Comparison of ENCODE assay signal across 8 cellular contexts in genomic region chr22:39520874-39521857, GRCh38. TPM values are rescaled to one million over a fixed set of nuclear protein-coding genes. Genes with fewer than 3 reads are reported as not detected.
A peak's percentile ranks its signal among the peaks of the same experiment; 100 is the strongest.
DNase-seq lines count a peak whose midpoint lies in the region; ATAC-seq and TF ChIP-seq lines count a peak whose summit lies in the region.

No MANE protein-coding gene starts in this region.

- CTCF ChIA-PET in HEK293T (lab: Yijun Ruan, JAX): no interaction called here
- CTCF ChIA-PET in activated CD8-positive, alpha-beta T cell treated with anti-CD3 and anti-CD28 coated beads, Interleukin-2, amount 10 ng/mL, durations not matched to agents 7 days and 5 days (lab: Charles Lee): interaction anchor here (0.7 to 1.7 kb wide), 4 partner anchors 8 to 417 kb away, joined by 3 to 33 read pairs (median 3); no protein-coding TSS in a partner anchor

- peak; percentile 23 for ATAC-seq in activated CD8-positive, alpha-beta T cell treated with anti-CD3 and anti-CD28 coated beads, Interleukin-2, amount 10 ng/mL, durations not matched to agents 7 days and 5 days

- H3K36me3 Mint-ChIP-seq in activated CD8-positive, alpha-beta T cell treated with anti-CD3 and anti-CD28 coated beads, Interleukin-2, amount 10 ng/mL, durations not matched to agents 7 days and 5 days (ENCODE audit: low read depth): peaks cover 68% of the 10 kb centered on the region

- peaks cover 61% of the 10 kb centered on the region for H3K4me1 Mint-ChIP-seq in activated CD8-positive, alpha-beta T cell treated with anti-CD3 and anti-CD28 coated beads, Interleukin-2, amount 10 ng/mL, durations not matched to agents 7 days and 5 days (ENCODE audit: low read depth)

- no peak for TF ChIP-seq CTCF in GM10266 (IDR thresholded peaks at IDR 0.05; ENCODE audit: control insufficient read depth, insufficient read depth, low read depth, missing control alignments)

- POLR2A ChIA-PET in HEK293T (lab: Yijun Ruan, JAX): interaction anchor here (1.1 to 4.3 kb wide), 6 partner anchors 8 to 206 kb away, joined by 3 to 53 read pairs (median 10); partner anchors contain the start of gene MIEF1
- POLR2A ChIA-PET in activated CD8-positive, alpha-beta T cell treated with anti-CD3 and anti-CD28 coated beads, Interleukin-2, amount 10 ng/mL, durations not matched to agents 7 days and 5 days (lab: Charles Lee): interaction anchor here (0.9 to 4.0 kb wide), 10 partner anchors 9 to 402 kb away, joined by 3 to 75 read pairs (median 9); partner anchors contain the start of genes MIEF1, RPL3 and RPS19BP1

- H3K9me3 Mint-ChIP-seq in activated CD8-positive, alpha-beta T cell treated with anti-CD3 and anti-CD28 coated beads, Interleukin-2, amount 10 ng/mL, durations not matched to agents 7 days and 5 days (ENCODE audit: insufficient read depth): no peaks in the 10 kb centered on the region

- DNase-seq in GM10266 (ENCODE audit: extremely low spot score) (peak; percentile 79), HEK293T (ENCODE audit: extremely low spot score) (peak; percentile 58), NCI-H2196 (lab: John Stamatoyannopoulos, UW; ENCODE audit: unreplicated experiment) (peak; percentile 48), medulla oblongata (ENCODE audit: extremely low spot score) (peak; percentile 48), NCI-H1048 (lab: John Stamatoyannopoulos, UW) (no peak)
- peak; percentile 75 for DNase-seq in activated CD8-positive, alpha-beta T cell treated with anti-CD3 and anti-CD28 coated beads, Interleukin-2, amount 10 ng/mL, durations not matched to agents 7 days and 5 days
- peak; percentile 53 for DNase-seq in effector CD4-positive, alpha-beta T cell
- peak; percentile 52 to 67 for DNase-seq in stimulated activated CD8-positive, alpha-beta memory T cell treated with anti-CD3 and anti-CD28 coated beads, Interleukin-15, amount 100 ng/mL, for 48 hours (ENCODE audit: low read depth in 2 of 2)

- no peaks in the 10 kb centered on the region for H3K27me3 Mint-ChIP-seq in activated CD8-positive, alpha-beta T cell treated with anti-CD3 and anti-CD28 coated beads, Interleukin-2, amount 10 ng/mL, durations not matched to agents 7 days and 5 days (ENCODE audit: low read depth)

- H3K4me3 Mint-ChIP-seq in activated CD8-positive, alpha-beta T cell treated with anti-CD3 and anti-CD28 coated beads, Interleukin-2, amount 10 ng/mL, durations not matched to agents 7 days and 5 days: peak overlapping the region; percentile 90

- H3K27ac Mint-ChIP-seq in activated CD8-positive, alpha-beta T cell treated with anti-CD3 and anti-CD28 coated beads, Interleukin-2, amount 10 ng/mL, durations not matched to agents 7 days and 5 days: peak overlapping the region; percentile 98

TF ChIP-seq in HEK293T, 16 proteins besides CTCF, POLR2A, EP300 and RAD21:
- TF ChIP-seq HDGF (IDR thresholded peaks at IDR 0.05; ENCODE audit: borderline replicate concordance) (no peak), ELF4 (IDR thresholded peaks at IDR 0.05) (peak; percentile 8; the same call in 1 of the 2 replicates)

RNA-seq across cellular contexts. Expression of gene ATF4, which starts 0.8 kb away (rescaled TPM):
- total RNA-seq in activated CD8-positive, alpha-beta T cell treated with anti-CD3 and anti-CD28 coated beads, Interleukin-2, amount 10 ng/mL, durations not matched to agents 7 days and 5 days: 100 to 1,000 TPM; 412 to 426 TPM

RNA-seq across cellular contexts. Expression of gene RPS19BP1, which starts 11.4 kb away (rescaled TPM):
- total RNA-seq in activated CD8-positive, alpha-beta T cell treated with anti-CD3 and anti-CD28 coated beads, Interleukin-2, amount 10 ng/mL, durations not matched to agents 7 days and 5 days: 10 to 100 TPM; 80.1 to 80.2 TPM

RNA-seq across cellular contexts. Expression of gene MIEF1, which starts 19.1 kb away (rescaled TPM):
- 10 to 100 TPM; 37.9 to 38.2 TPM for total RNA-seq in activated CD8-positive, alpha-beta T cell treated with anti-CD3 and anti-CD28 coated beads, Interleukin-2, amount 10 ng/mL, durations not matched to agents 7 days and 5 days

RNA-seq across cellular contexts. Expression of gene CACNA1I, which starts 49.4 kb away (rescaled TPM):
- total RNA-seq in activated CD8-positive, alpha-beta T cell treated with anti-CD3 and anti-CD28 coated beads, Interleukin-2, amount 10 ng/mL, durations not matched to agents 7 days and 5 days: under 1 TPM; 0.60 to 0.74 TPM
